17 cellular contexts compared by ENCODE assay signal in genomic region chr3:25429441-25429907, GRCh38. TPM values are rescaled to one million over a fixed set of nuclear protein-coding genes. Genes with fewer than 3 reads are reported as not detected.
DNase-seq lines count a peak whose midpoint lies in the region; ATAC-seq, FAIRE-seq and TF ChIP-seq lines count a peak whose summit lies in the region.
"Had no signal": no experiment of that assay in that cellular context is flagged by ENCODE, and none has a peak within 500 bp of the region (broad histone marks: within the 10 kb centered on the region; RNA-seq: fewer than 3 reads in every experiment).

No MANE protein-coding gene starts in this region.

- no peaks in the 10 kb centered on the region for H3K36me3 ChIP-seq in adrenal gland (replicated peaks in 1 of 2)
- no peaks in the 10 kb centered on the region for H3K36me3 ChIP-seq in prostate gland

- 1% methylated on average over 7 of the region's 7 CpGs for WGBS in A549 (ENCODE audit: missing lambda C conversion rate)
- 35 to 44% (median 38%) methylated on average over 7 of the region's 7 CpGs for WGBS in adrenal gland, 4 donors
- WGBS in right cardiac atrium, result 11% methylated on average over 7 of the region's 7 CpGs
- 9% methylated on average over 7 of the region's 7 CpGs for WGBS in prostate gland

- H3K9me3 ChIP-seq in A549, result no peaks in the 10 kb centered on the region
- no peaks in the 10 kb centered on the region for H3K9me3 ChIP-seq in adrenal gland (replicated peaks in 1 of 3)
- no peaks in the 10 kb centered on the region for H3K9me3 ChIP-seq in right cardiac atrium (ENCODE audit: control insufficient read depth, low read length)
- H3K9me3 ChIP-seq in prostate gland, result no peaks in the 10 kb centered on the region

- no peaks in the 10 kb centered on the region for H3K27me3 ChIP-seq in adrenal gland
- no peaks in the 10 kb centered on the region for H3K27me3 ChIP-seq in right cardiac atrium (ENCODE audit: control insufficient read depth, insufficient read depth)
- peaks cover 3% of the 10 kb centered on the region for H3K27me3 ChIP-seq in prostate gland (replicated peaks; ENCODE audit: insufficient read depth)

- TF ChIP-seq POLR2A in A549 (IDR thresholded peaks at IDR 0.05; ENCODE audit: low read length) (no peak), adrenal gland (IDR thresholded peaks at IDR 0.05) (no peak), prostate gland (IDR thresholded peaks at IDR 0.05) (no peak)

- FAIRE-seq in A549 (lab: Jason Lieb, UNC), result no peak
- FAIRE-seq: bronchial epithelial cell, urothelium cell line had no signal

- H3K27ac ChIP-seq in A549 (peak overlapping the region; percentile 92), adrenal gland (peak overlapping the region in 4 of 5 donors; percentile 1 to 92 (median 80)), right cardiac atrium (ENCODE audit: low read length) (peak overlapping the region; percentile 99), prostate gland (peak overlapping the region; percentile 82)
- H3K27ac ChIP-seq: KMS-11 had no signal

- peak overlapping the region; percentile 81 for H3K4me2 ChIP-seq in A549
- H3K4me2 ChIP-seq: KMS-11 had no signal

- intact Hi-C loops in adrenal gland (cut with DNase I), result no loop called here
- intact Hi-C loops in right cardiac atrium (cut with DNase I), result loop anchor here in 3 of 4 donors (5.0 to 10.0 kb wide), 4 partner anchors 155 to 395 kb away; no protein-coding TSS in a partner anchor
- intact Hi-C loops in prostate gland (cut with DNase I), result loop anchor here (2.0 to 10.0 kb wide), 3 partner anchors 143 to 275 kb away; no protein-coding TSS in a partner anchor

- TF ChIP-seq RAD21 in A549 (conservative IDR thresholded peaks at IDR 0.05 in 1 of 2, IDR thresholded peaks at IDR 0.05 in 1 of 2), result no peak

- POLR2A ChIA-PET in A549 (lab: Yijun Ruan, JAX), result no interaction called here

- H3K4me3 ChIP-seq in A549 (peak overlapping the region; percentile 68), adrenal gland (peak overlapping the region in 1 of 4 donors; percentile 71), right cardiac atrium (ENCODE audit: low read length) (peak overlapping the region; percentile 91), prostate gland (peak overlapping the region; percentile 38 to 44)

- no peak for TF ChIP-seq EP300 in A549 (IDR thresholded peaks at IDR 0.05)

- CTCF ChIA-PET in A549 (lab: Yijun Ruan, JAX), result interaction anchor here (1.0 to 2.4 kb wide), 2 partner anchors 164 to 466 kb away, joined by 4 to 10 read pairs; no protein-coding TSS in a partner anchor

- DNase-seq in A549 (ENCODE audit: low read depth in 1 of 2, low spot score in 1 of 2) (no peak), adrenal gland (no peak), right cardiac atrium (no peak), prostate gland (ENCODE audit: low spot score) (no peak), occipital lobe (lab: John Stamatoyannopoulos, UW) (no peak), cerebellar nuclear complex (lab: John Stamatoyannopoulos, UW) (no peak), AG08396 (ENCODE audit: low spot score) (no peak)
- DNase-seq: activated CD8-positive, alpha-beta memory T cell treated with anti-CD3 and anti-CD28 coated beads, Interleukin-2, amount 50 U/mL, for 48 hours; AML-193; GOT3; naive thymus-derived CD4-positive, alpha-beta T cell; NCI-H2081 treated with DMSO at 0.1 percent for 48 hours; OCI-M1 had no signal

- H3K4me1 ChIP-seq in A549 (peaks cover 47% of the 10 kb centered on the region), adrenal gland (replicated peaks in 1 of 2) (peaks cover 0 to 6% of the 10 kb centered on the region in 2 donors), right cardiac atrium (ENCODE audit: control insufficient read depth, insufficient read depth, low read length) (peaks cover 2% of the 10 kb centered on the region), prostate gland (replicated peaks) (peaks cover 4% of the 10 kb centered on the region)

- no peak for TF ChIP-seq CTCF in A549 (IDR thresholded peaks at IDR 0.05)
- no peak for TF ChIP-seq CTCF in adrenal gland (IDR thresholded peaks at IDR 0.05)
- no peak for TF ChIP-seq CTCF in prostate gland (IDR thresholded peaks at IDR 0.05)

- ATAC-seq in A549 (no peak), right cardiac atrium (no peak), GM18870 (IDR thresholded peaks at IDR 0.05; ENCODE audit: unreplicated experiment) (no peak)
- ATAC-seq: naive thymus-derived CD4-positive, alpha-beta T cell had no signal

TF ChIP-seq in A549, 52 proteins besides CTCF, POLR2A, EP300 and RAD21:
- TF ChIP-seq TP53 (CRISPR knock-in tag; IDR thresholded peaks at IDR 0.05) (no peak), PHF8 (IDR thresholded peaks at IDR 0.05; ENCODE audit: borderline replicate concordance, low read depth) (0 out of 2 replicates have a peak, but pooled peaks have one; percentile 19)

RNA-seq across cellular contexts. Expression of gene RARB, which starts 1.4 kb away (rescaled TPM):
- polyA plus RNA-seq in A549 (2011; rRNA removed), result 30.8 and 31.9 TPM in 2 replicates
- polyA plus RNA-seq in A549 (2012; cell fraction: cytosol; rRNA removed), result 7.7 and 10.3 TPM in 2 replicates
- 4.9 and 10.2 TPM in 2 replicates for polyA plus RNA-seq in A549 (2012; cell fraction: nucleus; rRNA removed)
- polyA plus RNA-seq in A549 (2017; fragmentation: RNase III; extraction: RNeasy Plus Mini Kit Qiagen cat#74134 plus additional on column Dnase treatment), result 22.3 to 27.4 TPM (median 24.5 TPM) in 3 replicates
- 68.1 and 68.7 TPM in 2 replicates for polyA minus RNA-seq in A549 (2011; rRNA and poly(A)+ RNA removed)
- 10 to 100 TPM in 5 of 8 donors, 1 to 10 TPM in 3; 4.3 to 23.3 (median 11.0) TPM for total RNA-seq in adrenal gland
- polyA plus RNA-seq in adrenal gland, result 1 to 10 TPM; 1.7 to 8.1 (median 7.7) TPM
- total RNA-seq in right cardiac atrium, result 10 to 100 TPM; 17.0 to 26.4 (median 24.7) TPM
- 9.5 TPM for polyA plus RNA-seq in right cardiac atrium
- 10 to 100 TPM in 1 of 2 donors, 1 to 10 TPM in 1; 4.4 to 17.2 TPM for total RNA-seq in prostate gland
- 13.4 TPM for total RNA-seq in occipital lobe
- total RNA-seq: naive thymus-derived CD4-positive, alpha-beta T cell had no signal

Comparison
In these comparisons a context has a peak if more than half of its experiments do, and no peak if none do; other contexts are left out.
1. intact Hi-C loops: an anchor here in right cardiac atrium (5.0 to 10.0 kb wide) and prostate gland (2.0 to 10.0 kb wide); none called in adrenal gland.